In the genomic region with DNA sequence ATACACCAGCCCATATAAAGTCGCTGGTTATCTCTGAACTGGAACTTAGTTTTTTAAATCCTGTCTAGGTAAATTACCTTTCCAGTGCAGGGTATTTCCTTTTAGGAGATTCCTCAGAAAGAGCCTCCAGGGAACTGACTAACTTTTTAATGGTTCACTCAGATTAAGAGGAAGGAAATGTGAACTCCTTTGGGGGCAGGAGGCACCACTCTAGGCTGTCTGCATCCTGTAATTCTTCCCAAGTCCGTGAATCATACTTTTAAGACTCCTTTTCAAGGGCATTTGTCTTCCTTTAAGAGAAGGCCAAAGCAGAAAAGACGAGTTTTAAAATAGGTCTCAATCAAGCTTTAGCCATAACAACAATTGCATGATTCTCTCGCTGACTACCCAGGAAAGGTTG, we compare ENCODE assay signal across 17 cellular contexts.
DNase-seq lines count a peak whose midpoint lies in the region; ATAC-seq, FAIRE-seq and TF ChIP-seq lines count a peak whose summit lies in the region.
"Had no signal": no experiment of that assay in that cellular context is flagged by ENCODE, and none has a peak within 500 bp of the region (broad histone marks: within the 10 kb centered on the region; RNA-seq: fewer than 3 reads in every experiment).

No MANE protein-coding gene starts in this region.

- peak overlapping the region; percentile 41 for H3K27ac ChIP-seq in skeletal muscle tissue (ENCODE audit: low read depth, low read length)
- H3K27ac ChIP-seq: BLaER1, body of pancreas had no signal

- no peak overlapping the region for H3K4me3 ChIP-seq in bronchial epithelial cell (ENCODE audit: low read depth, low read length)
- H3K4me3 ChIP-seq in skeletal muscle tissue (ENCODE audit: low read length in 3 of 3), result no peak overlapping the region
- no peak overlapping the region for H3K4me3 ChIP-seq in MG63
- H3K4me3 ChIP-seq: BLaER1, body of pancreas had no signal

- ATAC-seq in HG02938 (IDR thresholded peaks at IDR 0.05; ENCODE audit: unreplicated experiment) (no peak), HG03039 (IDR thresholded peaks at IDR 0.05; ENCODE audit: unreplicated experiment) (no peak)
- ATAC-seq: body of pancreas had no signal

- FAIRE-seq in bronchial epithelial cell (lab: Jason Lieb, UNC), result no peak
- FAIRE-seq: RCC 7860 had no signal

- DNase-seq in HCEC 1CT (peak; percentile 3), bronchial epithelial cell (ENCODE audit: low read depth) (peak; percentile 5), islet precursor cell (peak; percentile 66), MG63 (no peak)
- DNase-seq: activated CD4-positive, alpha-beta T cell treated with anti-CD3 and anti-CD28 coated beads for 4 hours; activated naive CD4-positive, alpha-beta T cell treated with anti-CD3 and anti-CD28 coated beads, Interleukin-2, amount 50 U/mL, for 16 hours; body of pancreas; DMS 273 treated with DMSO at 0.1 percent for 48 hours; NCI-H1092; NCI-H2107; NCI-H82; stimulated activated CD4-positive, alpha-beta T cell treated with anti-CD3 and anti-CD28 coated beads, Interleukin-2, amount 100 ng/mL, for 24 hours had no signal

- TF ChIP-seq CTCF in bronchial epithelial cell (IDR thresholded peaks at IDR 0.05; ENCODE audit: insufficient read depth, low read length, severe bottlenecking), result no peak

- H3K36me3 ChIP-seq in bronchial epithelial cell (ENCODE audit: control insufficient read depth, insufficient read depth, low read length), result no peaks in the 10 kb centered on the region
- no peaks in the 10 kb centered on the region for H3K36me3 ChIP-seq in skeletal muscle tissue (ENCODE audit: control insufficient read depth in 3 of 3, insufficient read depth in 3 of 3, low read length in 3 of 3)
- no peaks in the 10 kb centered on the region for H3K36me3 ChIP-seq in MG63
- H3K36me3 ChIP-seq: BLaER1 had no signal

- peaks cover 0 to 3% (median 0%) of the 10 kb centered on the region in 3 donors for H3K4me1 ChIP-seq in skeletal muscle tissue (ENCODE audit: control insufficient read depth in 3 of 3, insufficient read depth in 3 of 3, low read length in 3 of 3)

- H3K9ac ChIP-seq in skeletal muscle tissue (ENCODE audit: low read depth in 1 of 3, low read length in 3 of 3), result no peak overlapping the region
- H3K9ac ChIP-seq: BLaER1 had no signal

- H3K27me3 ChIP-seq in bronchial epithelial cell (ENCODE audit: control insufficient read depth, insufficient read depth, low read length) (no peaks in the 10 kb centered on the region), skeletal muscle tissue (ENCODE audit: control insufficient read depth in 3 of 3, insufficient read depth in 3 of 3, low read length in 3 of 3) (no peaks in the 10 kb centered on the region), MG63 (no peaks in the 10 kb centered on the region)
- H3K27me3 ChIP-seq: BLaER1 had no signal

- no peaks in the 10 kb centered on the region for H3K9me3 ChIP-seq in skeletal muscle tissue (ENCODE audit: control insufficient read depth in 3 of 3, low read length in 3 of 3)
- no peaks in the 10 kb centered on the region for H3K9me3 ChIP-seq in MG63
- H3K9me3 ChIP-seq: BLaER1, body of pancreas had no signal
